In genomic region chr9:23321049-23321448, GRCh38 we compare ENCODE assay signal across 15 cellular contexts.
DNase-seq lines count a peak whose midpoint lies in the region; ATAC-seq and TF ChIP-seq lines count a peak whose summit lies in the region.
"Had no signal": no experiment of that assay in that cellular context is flagged by ENCODE, and none has a peak within 500 bp of the region (broad histone marks: within the 10 kb centered on the region; RNA-seq: fewer than 3 reads in every experiment).

No MANE protein-coding gene starts in this region.

- H3K36me3 ChIP-seq in uterus: no peaks in the 10 kb centered on the region
- H3K36me3 ChIP-seq: SJSA1 had no signal

- H3K9me3 Mint-ChIP-seq in stimulated activated effector memory CD8-positive, alpha-beta T cell treated with anti-CD3 and anti-CD28 coated beads, Interleukin-12 subunit alpha, Interleukin-12 subunit beta, amount 100 ng/mL, for 72 hours: peaks cover 20% of the 10 kb centered on the region

- no peaks in the 10 kb centered on the region for H3K4me1 ChIP-seq in uterus
- H3K4me1 ChIP-seq: SJSA1 had no signal

- no peak overlapping the region for H3K4me3 Mint-ChIP-seq in stimulated activated effector memory CD8-positive, alpha-beta T cell treated with anti-CD3 and anti-CD28 coated beads, Interleukin-12 subunit alpha, Interleukin-12 subunit beta, amount 100 ng/mL, for 72 hours
- H3K4me3 Mint-ChIP-seq: IgD-negative memory B cell had no signal

- no peak for TF ChIP-seq CTCF in uterus (IDR thresholded peaks at IDR 0.05)

- H3K9me3 ChIP-seq in uterus: no peaks in the 10 kb centered on the region
- H3K9me3 ChIP-seq: SJSA1 had no signal

- no peak overlapping the region for H3K27ac Mint-ChIP-seq in stimulated activated effector memory CD8-positive, alpha-beta T cell treated with anti-CD3 and anti-CD28 coated beads, Interleukin-12 subunit alpha, Interleukin-12 subunit beta, amount 100 ng/mL, for 72 hours
- H3K27ac Mint-ChIP-seq: IgD-negative memory B cell had no signal

- H3K4me3 ChIP-seq in uterus: no peak overlapping the region
- H3K4me3 ChIP-seq: SJSA1 had no signal

- H3K36me3 Mint-ChIP-seq in stimulated activated effector memory CD8-positive, alpha-beta T cell treated with anti-CD3 and anti-CD28 coated beads, Interleukin-12 subunit alpha, Interleukin-12 subunit beta, amount 100 ng/mL, for 72 hours: no peaks in the 10 kb centered on the region
- H3K36me3 Mint-ChIP-seq: IgD-negative memory B cell had no signal

- ATAC-seq in stimulated activated effector memory CD8-positive, alpha-beta T cell treated with anti-CD3 and anti-CD28 coated beads, Interleukin-12 subunit alpha, Interleukin-12 subunit beta, amount 100 ng/mL, for 72 hours: no peak

- H3K27me3 ChIP-seq in uterus: no peaks in the 10 kb centered on the region
- H3K27me3 ChIP-seq: SJSA1 had no signal

- no peak overlapping the region for H3K27ac ChIP-seq in uterus
- H3K27ac ChIP-seq: SJSA1 had no signal

- TF ChIP-seq POLR2A in uterus (IDR thresholded peaks at IDR 0.05): no peak

- intact Hi-C loops in uterus (cut with DNase I; ENCODE audit: low total_unique reads): no loop called here

- DNase-seq in COLO668 (lab: John Stamatoyannopoulos, UW; ENCODE audit: unreplicated experiment) (peak; percentile 4), DMS 273 (lab: John Stamatoyannopoulos, UW; ENCODE audit: unreplicated experiment) (peak; percentile 69), NCI-H524 treated with DMSO at 0.1 percent for 48 hours (lab: John Stamatoyannopoulos, UW) (peak; percentile 31), left kidney (ENCODE audit: low read depth, low spot score) (peak; percentile 2), uterus (no peak), NCI-H2227 treated with DMSO at 0.1 percent for 48 hours (lab: John Stamatoyannopoulos, UW) (no peak), RKO (ENCODE audit: low spot score) (no peak)
- DNase-seq in stimulated activated effector memory CD8-positive, alpha-beta T cell treated with anti-CD3 and anti-CD28 coated beads, Interleukin-12 subunit alpha, Interleukin-12 subunit beta, amount 100 ng/mL, for 72 hours (ENCODE audit: low spot score in 2 of 2): no peak
- DNase-seq: DND-41, H7, NCI-H1417, RPMI8226, T-helper 2 cell had no signal

- H3K4me1 Mint-ChIP-seq in stimulated activated effector memory CD8-positive, alpha-beta T cell treated with anti-CD3 and anti-CD28 coated beads, Interleukin-12 subunit alpha, Interleukin-12 subunit beta, amount 100 ng/mL, for 72 hours: no peaks in the 10 kb centered on the region
- H3K4me1 Mint-ChIP-seq: IgD-negative memory B cell had no signal

Comparison
In these comparisons a context has a peak if more than half of its experiments do, and no peak if none do; other contexts are left out.
1. DNase-seq: peak in COLO668 (single experiment), DMS 273 (single experiment), NCI-H524 treated with DMSO at 0.1 percent for 48 hours (single experiment) and left kidney (single experiment); none in uterus (0 of 2), stimulated activated effector memory CD8-positive, alpha-beta T cell treated with anti-CD3 and anti-CD28 coated beads, Interleukin-12 subunit alpha, Interleukin-12 subunit beta, amount 100 ng/mL, for 72 hours (0 of 2), NCI-H2227 treated with DMSO at 0.1 percent for 48 hours (single experiment) and RKO (single experiment).